Comparison of ENCODE assay signal across 12 cellular contexts in genomic region chr6:53257533-53257932, GRCh38.
"Had no signal": no experiment of that assay in that cellular context is flagged by ENCODE, and none has a peak within 500 bp of the region (broad histone marks: within the 10 kb centered on the region; RNA-seq: fewer than 3 reads in every experiment).

No MANE protein-coding gene starts in this region.

- H3K36me3 ChIP-seq: transverse colon had no signal

- H3K9me3 ChIP-seq: heart left ventricle, testis, transverse colon had no signal

- H3K9me3 Mint-ChIP-seq: natural killer cell treated with Interleukin-12 subunit alpha and Interleukin-12 subunit beta and Interleukin-15 and Interleukin-18, amount 100 ng/mL, for 72 hours had no signal

- H3K27me3 Mint-ChIP-seq: natural killer cell treated with Interleukin-12 subunit alpha and Interleukin-12 subunit beta and Interleukin-15 and Interleukin-18, amount 100 ng/mL, for 72 hours; stimulated activated naive CD8-positive, alpha-beta T cell treated with anti-CD3 and anti-CD28 coated beads, Interleukin-15, Interleukin-2, amounts not matched to agents 100 ng/mL and 50 ng/mL, for 24 hours had no signal

- H3K27ac ChIP-seq: transverse colon had no signal

- H3K4me3 Mint-ChIP-seq: mesothelial cell of epicardium; natural killer cell treated with Interleukin-12 subunit alpha and Interleukin-12 subunit beta and Interleukin-15 and Interleukin-18, amount 100 ng/mL, for 72 hours; stimulated activated naive CD8-positive, alpha-beta T cell treated with anti-CD3 and anti-CD28 coated beads, Interleukin-15, Interleukin-2, amounts not matched to agents 100 ng/mL and 50 ng/mL, for 24 hours had no signal

- DNase-seq: effector memory CD4-positive, alpha-beta T cell; heart left ventricle; hippocampal formation; left colon; small intestine; stimulated activated CD4-positive, alpha-beta T cell treated with anti-CD3 and anti-CD28 coated beads, Interleukin-12 subunit alpha, Interleukin-12 subunit beta, amount 100 ng/mL, for 4 hours; testis; transverse colon had no signal

- ATAC-seq: esophagus mucosa; left colon; natural killer cell treated with Interleukin-12 subunit alpha and Interleukin-12 subunit beta and Interleukin-15 and Interleukin-18, amount 100 ng/mL, for 72 hours had no signal

- H3K4me3 ChIP-seq: heart left ventricle, testis, transverse colon had no signal

- H3K4me1 Mint-ChIP-seq: mesothelial cell of epicardium had no signal

- H3K4me1 ChIP-seq: transverse colon had no signal

- H3K27ac Mint-ChIP-seq: mesothelial cell of epicardium; stimulated activated naive CD8-positive, alpha-beta T cell treated with anti-CD3 and anti-CD28 coated beads, Interleukin-15, Interleukin-2, amounts not matched to agents 100 ng/mL and 50 ng/mL, for 24 hours had no signal

- H3K27me3 ChIP-seq: heart left ventricle, testis, transverse colon had no signal
